Comparison of ENCODE assay signal across 34 cellular contexts in genomic region chr3:6367171-6367570, GRCh38.
"Had no signal": no experiment of that assay in that cellular context is flagged by ENCODE, and none has a peak within 500 bp of the region (broad histone marks: within the 10 kb centered on the region; RNA-seq: fewer than 3 reads in every experiment).

No MANE protein-coding gene starts in this region.

- H3K9me3 ChIP-seq: MG63 had no signal

- DNase-seq: Kasumi-1, KG1, MG63, MM.1S, MV-4-11, NCI-H1048, NCI-H1092, NCI-H1092 treated with DMSO at 0.1 percent for 48 hours, NCI-H1105, NCI-H1105 treated with DMSO at 0.1 percent for 48 hours, NCI-H1417, NCI-H1417 treated with DMSO at 0.1 percent for 48 hours, NCI-H1436, NCI-H1436 treated with DMSO at 0.1 percent for 48 hours, NCI-H146, NCI-H1694, NCI-H1694 treated with DMSO at 0.1 percent for 48 hours, NCI-H187, NCI-H187 treated with DMSO at 0.1 percent for 48 hours, NCI-H1930, NCI-H2029, NCI-H2029 treated with DMSO at 0.1 percent for 48 hours, NCI-H2081, NCI-H2081 treated with DMSO at 0.1 percent for 48 hours, NCI-H2107, NCI-H2171, NCI-H2171 treated with DMSO at 0.1 percent for 48 hours, NCI-H2227 treated with DMSO at 0.1 percent for 48 hours, NCI-H226, NCI-H345, NCI-H446, NCI-H446 treated with DMSO at 0.1 percent for 48 hours, NCI-H510A had no signal

- H3K27ac ChIP-seq: KMS-11 had no signal

- H3K4me2 ChIP-seq: KMS-11 had no signal

- H3K27me3 ChIP-seq: MG63 had no signal

- H3K4me3 ChIP-seq: MG63 had no signal

- H3K9ac ChIP-seq: KMS-11 had no signal

- H3K36me3 ChIP-seq: MG63 had no signal
